21 cellular contexts compared by ENCODE assay signal in the genomic region with DNA sequence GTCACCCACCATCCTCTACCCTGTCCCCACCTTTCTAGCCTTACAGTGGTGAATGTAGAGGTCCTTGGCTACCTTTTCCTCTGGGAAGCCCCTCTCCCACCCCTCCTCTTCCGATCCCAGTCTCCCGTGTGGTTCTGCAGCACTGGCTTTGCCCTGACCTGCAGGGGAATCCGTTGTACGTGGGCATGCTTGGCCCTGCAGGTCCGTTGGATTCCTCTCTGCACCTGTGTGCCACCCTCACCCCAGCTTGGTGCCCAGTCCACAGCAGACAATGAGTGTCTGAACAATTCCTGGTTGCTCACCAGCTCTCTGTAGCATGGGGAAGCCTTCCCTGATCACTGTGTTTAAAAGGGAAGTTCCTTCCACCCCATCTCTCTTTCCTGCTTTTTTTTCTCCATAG.
"Had no signal": no experiment of that assay in that cellular context is flagged by ENCODE, and none has a peak within 500 bp of the region (broad histone marks: within the 10 kb centered on the region; RNA-seq: fewer than 3 reads in every experiment).

No MANE protein-coding gene starts in this region.

- H3K9me3 Mint-ChIP-seq: endodermal cell; naive thymus-derived CD8-positive, alpha-beta T cell had no signal

- FAIRE-seq: small intestine had no signal

- H3K4me2 ChIP-seq: hepatocyte had no signal

- H3K4me1 ChIP-seq: suprapubic skin, thyroid gland, upper lobe of left lung, uterus had no signal

- H3K36me3 ChIP-seq: ovary, suprapubic skin, thyroid gland, upper lobe of left lung, uterus had no signal

- H3K27me3 ChIP-seq: ovary, thyroid gland, upper lobe of left lung, uterus had no signal

- H3K9me3 ChIP-seq: ovary, suprapubic skin, thyroid gland, upper lobe of left lung, uterus had no signal

- H3K4me3 ChIP-seq: coronary artery, hepatocyte, lung, ovary, suprapubic skin, thyroid gland, upper lobe of left lung, uterus had no signal

- H3K4me3 Mint-ChIP-seq: endodermal cell; naive thymus-derived CD8-positive, alpha-beta T cell had no signal

- H2AFZ ChIP-seq: hepatocyte had no signal

- H3K27ac Mint-ChIP-seq: endodermal cell had no signal

- H3K27ac ChIP-seq: coronary artery, hepatocyte, ovary, suprapubic skin, thyroid gland, upper lobe of left lung, uterus had no signal

- ATAC-seq: left colon; left ventricle myocardium superior; naive thymus-derived CD8-positive, alpha-beta T cell; right cardiac atrium; stimulated activated naive CD8-positive, alpha-beta T cell treated with anti-CD3 and anti-CD28 coated beads, Interleukin-15, Interleukin-2, amounts not matched to agents 100 U/mL and 50 U/mL, for 24 hours had no signal

- H3K36me3 Mint-ChIP-seq: naive thymus-derived CD8-positive, alpha-beta T cell had no signal

- DNase-seq: effector CD4-positive, alpha-beta T cell; endodermal cell; foreskin melanocyte; head of caudate nucleus; left colon; left ventricle myocardium superior; mesendoderm; nucleus accumbens; ovary; right cardiac atrium; small intestine; stimulated activated CD4-positive, alpha-beta T cell treated with anti-CD3 and anti-CD28 coated beads, Interleukin-12 subunit alpha, Interleukin-12 subunit beta, amount 100 ng/mL, for 4 hours; stimulated activated naive CD8-positive, alpha-beta T cell treated with anti-CD3 and anti-CD28 coated beads, Interleukin-15, Interleukin-2, amounts not matched to agents 100 U/mL and 50 U/mL, for 24 hours; upper lobe of left lung; uterus had no signal

- H3K79me2 ChIP-seq: hepatocyte had no signal
